Comparison of ENCODE assay signal across 32 cellular contexts in genomic region chr3:107612581-107613182, GRCh38.
"Had no signal": no experiment of that assay in that cellular context is flagged by ENCODE, and none has a peak within 500 bp of the region (broad histone marks: within the 10 kb centered on the region; RNA-seq: fewer than 3 reads in every experiment).

No MANE protein-coding gene starts in this region.

- H3K27ac Mint-ChIP-seq: activated CD4-positive, alpha-beta memory T cell treated with anti-CD3 and anti-CD28 coated beads for 36 hours; activated naive CD4-positive, alpha-beta T cell treated with anti-CD3 and anti-CD28 coated beads for 36 hours; activated naive CD8-positive, alpha-beta T cell; activated T-helper 17 cell treated with anti-CD3 and anti-CD28 coated beads, Interleukin-2, amount 50 U/mL, for 72 hours; brain had no signal

- H3K4me1 ChIP-seq: SJCRH30 had no signal

- H3K4me2 ChIP-seq: SK-N-SH had no signal

- H3K36me3 ChIP-seq: cardiac muscle cell, SJCRH30 had no signal

- H3K9ac ChIP-seq: SK-N-SH had no signal

- DNase-seq: activated CD4-positive, alpha-beta memory T cell treated with anti-CD3 and anti-CD28 coated beads for 36 hours; activated CD4-positive, alpha-beta T cell treated with anti-CD3 and anti-CD28 coated beads for 48 hours; activated CD4-positive, CD25-positive, alpha-beta regulatory T cell treated with anti-CD3 and anti-CD28 coated beads, Interleukin-2, amount 50 U/mL, for 72 hours; activated CD8-positive, alpha-beta memory T cell treated with anti-CD3 and anti-CD28 coated beads for 24 hours; activated gamma-delta T cell; activated naive CD4-positive, alpha-beta T cell treated with anti-CD3 and anti-CD28 coated beads for 36 hours; activated T-cell treated with anti-CD3 and anti-CD28 coated beads for 4 hours; activated T-cell treated with anti-CD3 and anti-CD28 coated beads, Interleukin-2, amount 50 U/mL, for 48 hours; amygdala; KBM-7; NCI-H1092 treated with DMSO at 0.1 percent for 48 hours; NCI-H1417 treated with DMSO at 0.1 percent for 48 hours; NCI-H1694; NCI-H2029; NCI-H2107; NCI-H2171 treated with DMSO at 0.1 percent for 48 hours; NCI-H226; NCI-H526 treated with DMSO at 0.1 percent for 48 hours; NCI-H82; NK-92 treated with Interleukin-12 subunit alpha and Interleukin-12 subunit beta, amount 100 ng/mL, for 24 hours; OCI-M1; RPMI8226; SJCRH30; SK-N-SH; SW 1271 had no signal

- H3K9me3 ChIP-seq: SJCRH30 had no signal

- H3K4me3 ChIP-seq: cardiac muscle cell, SJCRH30 had no signal

- H3K4me3 Mint-ChIP-seq: activated CD4-positive, alpha-beta memory T cell treated with anti-CD3 and anti-CD28 coated beads for 36 hours; activated naive CD4-positive, alpha-beta T cell treated with anti-CD3 and anti-CD28 coated beads for 36 hours; activated naive CD8-positive, alpha-beta T cell; activated T-helper 17 cell treated with anti-CD3 and anti-CD28 coated beads, Interleukin-2, amount 50 U/mL, for 72 hours; brain had no signal

- H3K27me3 Mint-ChIP-seq: activated CD4-positive, alpha-beta memory T cell treated with anti-CD3 and anti-CD28 coated beads for 36 hours; activated naive CD8-positive, alpha-beta T cell; activated T-helper 17 cell treated with anti-CD3 and anti-CD28 coated beads, Interleukin-2, amount 50 U/mL, for 72 hours had no signal

- H3K27ac ChIP-seq: cardiac muscle cell, SJCRH30 had no signal

- H3K27me3 ChIP-seq: cardiac muscle cell, SJCRH30 had no signal

- FAIRE-seq: astrocyte had no signal

- ATAC-seq: activated T-helper 17 cell treated with anti-CD3 and anti-CD28 coated beads, Interleukin-2, amount 50 U/mL, for 72 hours; Panc1; Right ventricle myocardium inferior had no signal
